In genomic region chr6:148548749-148549140, GRCh38 we compare ENCODE assay signal across 21 cellular contexts.
A peak's percentile ranks its signal among the peaks of the same experiment; 100 is the strongest.
DNase-seq lines count a peak whose midpoint lies in the region; ATAC-seq and TF ChIP-seq lines count a peak whose summit lies in the region.
"Had no signal": no experiment of that assay in that cellular context is flagged by ENCODE, and none has a peak within 500 bp of the region (broad histone marks: within the 10 kb centered on the region; RNA-seq: fewer than 3 reads in every experiment).

No MANE protein-coding gene starts in this region.

- no peak for TF ChIP-seq RAD21 in IMR-90 (IDR thresholded peaks at IDR 0.05; ENCODE audit: low read length)

- H3K36me3 ChIP-seq in IMR-90 (ENCODE audit: control insufficient read depth, insufficient read depth, low read length) (peaks cover 40% of the 10 kb centered on the region), WERI-Rb-1 (peaks cover 52% of the 10 kb centered on the region)

- H3K27ac Mint-ChIP-seq in chondrocyte (ENCODE audit: unreplicated experiment) (peak overlapping the region; percentile 32), nephron (peak overlapping the region in 2 of 3 experiments; percentile 61 to 98)
- H3K27ac Mint-ChIP-seq: CD4-positive, CD25-positive, alpha-beta regulatory T cell; GM23338; IgD-negative memory B cell had no signal

- no peak overlapping the region for H3K56ac ChIP-seq in IMR-90 (ENCODE audit: extremely low read depth, insufficient read depth, low read length)

- TF ChIP-seq CTCF in AG04450 (IDR thresholded peaks at IDR 0.05; ENCODE audit: low read depth, low read length): no peak
- no peak for TF ChIP-seq CTCF in IMR-90 (conservative IDR thresholded peaks at IDR 0.05; ENCODE audit: low read depth, low read length)
- TF ChIP-seq CTCF in chondrocyte (IDR thresholded peaks at IDR 0.05): no peak
- no peak for TF ChIP-seq CTCF in nephron (IDR thresholded peaks at IDR 0.05; ENCODE audit: unreplicated experiment in 3 of 3)
- TF ChIP-seq CTCF in WERI-Rb-1 (IDR thresholded peaks at IDR 0.05; ENCODE audit: low read depth, low read length): no peak

- H2AK9ac ChIP-seq in IMR-90 (replicated peaks; ENCODE audit: low read depth, low read length, poor library complexity): no peak overlapping the region

- no peaks in the 10 kb centered on the region for H4K20me1 ChIP-seq in IMR-90 (ENCODE audit: insufficient read depth, low read length)

- no peak overlapping the region for H2AFZ ChIP-seq in IMR-90 (replicated peaks; ENCODE audit: low read length, poor library complexity)
- H2AFZ ChIP-seq: GM23338 had no signal

- in situ Hi-C loops in IMR-90 (cut with MboI; ENCODE audit: low sequenced_read_pairs): no loop called here

- CTCF ChIA-PET in AG04450 (lab: Charles Lee) (interaction anchor here (0.6 to 1.4 kb wide), 4 partner anchors 11 to 640 kb away, joined by 3 to 10 read pairs (median 4); no protein-coding TSS in a partner anchor), IMR-90 (lab: Yijun Ruan, JAX) (interaction anchor here (0.7 kb wide), 1 partner anchor 997 kb away, joined by 3 read pairs; the partner anchor contains the start of gene PPIL4)

- DNase-seq in AG04450 (ENCODE audit: low read depth, low spot score): no peak
- no peak for DNase-seq in IMR-90
- no peak for DNase-seq in chondrocyte (ENCODE audit: low spot score)
- no peak for DNase-seq in GM19238 (ENCODE audit: insufficient read length, low spot score)
- no peak for DNase-seq in hippocampal formation (lab: John Stamatoyannopoulos, UW)
- no peak for DNase-seq in HuH-7.5 (ENCODE audit: low spot score)
- no peak for DNase-seq in WERI-Rb-1
- DNase-seq: CD4-positive, CD25-positive, alpha-beta regulatory T cell; HCEC 1CT; NCI-H1105 treated with DMSO at 0.1 percent for 48 hours; NCI-H1694; NCI-H2081; NCI-H2171; NCI-H345; NCI-H524 treated with DMSO at 0.1 percent for 48 hours; NCI-H82; Peyer's patch had no signal

- H3K79me1 ChIP-seq in IMR-90 (ENCODE audit: low read depth in 1 of 2, low read length in 2 of 2): peaks cover 3 to 13% of the 10 kb centered on the region in 2 experiments; a peak in 2 of 4 replicates

- H3K18ac ChIP-seq in IMR-90 (ENCODE audit: low read depth, low read length): no peak overlapping the region

- H3K4me1 Mint-ChIP-seq in chondrocyte (ENCODE audit: low read depth) (no peaks in the 10 kb centered on the region), nephron (peaks cover 16% of the 10 kb centered on the region)
- H3K4me1 Mint-ChIP-seq: CD4-positive, CD25-positive, alpha-beta regulatory T cell; IgD-negative memory B cell had no signal

- TF ChIP-seq POLR2A in IMR-90 (IDR thresholded peaks at IDR 0.05; ENCODE audit: low read depth, low read length): no peak

- H3K4me3 Mint-ChIP-seq in chondrocyte (ENCODE audit: unreplicated experiment) (no peak overlapping the region), nephron (no peak overlapping the region)
- H3K4me3 Mint-ChIP-seq: CD4-positive, CD25-positive, alpha-beta regulatory T cell; GM23338; IgD-negative memory B cell had no signal

- no TSS peak for BruUV-seq in IMR-90 (replicated peaks; lab: Mats Ljungman, UMichigan)

- H3K4ac ChIP-seq in IMR-90 (ENCODE audit: low read depth, low read length): no peak overlapping the region; the same call in 1 of the 2 replicates

- H3K27me3 ChIP-seq in AG04450 (ENCODE audit: control insufficient read depth, insufficient read depth, low read length) (no peaks in the 10 kb centered on the region), IMR-90 (ENCODE audit: control insufficient read depth, insufficient read depth, low read length) (no peaks in the 10 kb centered on the region), WERI-Rb-1 (ENCODE audit: insufficient read depth, low read depth, severe bottlenecking) (no peaks in the 10 kb centered on the region)
- H3K27me3 ChIP-seq: Peyer's patch had no signal

- no peak overlapping the region for H2BK120ac ChIP-seq in IMR-90 (ENCODE audit: low read depth, low read length)

- peak overlapping the region; percentile 37 to 54; a peak in 2 of 4 replicates for H4K8ac ChIP-seq in IMR-90 (ENCODE audit: low read depth in 2 of 2, low read length in 2 of 2)

- H3K9me1 ChIP-seq in IMR-90 (ENCODE audit: insufficient read depth, low read length): no peaks in the 10 kb centered on the region

- H3K4me3 ChIP-seq in AG04450 (ENCODE audit: low read depth, low read length): no peak overlapping the region
- H3K4me3 ChIP-seq in IMR-90 (ENCODE audit: insufficient read depth, low read depth, low read length): no peak overlapping the region
- no peak overlapping the region for H3K4me3 ChIP-seq in WERI-Rb-1 (ENCODE audit: low read depth, low read length)
- H3K4me3 ChIP-seq: A549, GM23338, Peyer's patch had no signal

- H2BK20ac ChIP-seq in IMR-90 (ENCODE audit: low read depth, low read length): no peak overlapping the region

- H3K27me3 Mint-ChIP-seq in chondrocyte (ENCODE audit: low read depth) (no peaks in the 10 kb centered on the region), nephron (ENCODE audit: low read depth) (peaks cover 4% of the 10 kb centered on the region)

- dilution Hi-C loops in IMR-90 (cut with HindIII; ENCODE audit: low sequenced_read_pairs, unreplicated experiment): no loop called here

- intact Hi-C loops in IMR-90 (cut with micrococcal nuclease): no loop called here

- H3K36me3 Mint-ChIP-seq in chondrocyte (ENCODE audit: low read depth) (peaks cover 49% of the 10 kb centered on the region), nephron (ENCODE audit: low read depth) (peaks cover 78% of the 10 kb centered on the region)
- H3K36me3 Mint-ChIP-seq: CD4-positive, CD25-positive, alpha-beta regulatory T cell; IgD-negative memory B cell had no signal

- POLR2A ChIA-PET in AG04450 (lab: Yijun Ruan, JAX) (interaction anchor here (0.7 kb wide), 1 partner anchor 423 kb away, joined by 5 read pairs; no protein-coding TSS in a partner anchor), IMR-90 (lab: Charles Lee; ENCODE audit: unreplicated experiment) (interaction anchor here (0.7 kb wide), 1 partner anchor 106 kb away, joined by 13 read pairs; no protein-coding TSS in a partner anchor)

- H3K27ac ChIP-seq in AG04450 (ENCODE audit: low read depth, low read length) (peak overlapping the region; percentile 57), IMR-90 (ENCODE audit: insufficient read depth, low read length) (peak overlapping the region; percentile 20; the same call in 1 of the 2 replicates), WERI-Rb-1 (no peak overlapping the region)
- H3K27ac ChIP-seq: A549, Peyer's patch had no signal

- H3K4me2 ChIP-seq in IMR-90 (ENCODE audit: low read depth, low read length): no peak overlapping the region
- H3K4me2 ChIP-seq: A549, GM23338 had no signal

- no peaks in the 10 kb centered on the region for H3K9me3 ChIP-seq in AG04450 (ENCODE audit: control insufficient read depth, insufficient read depth, low read length)
- H3K9me3 ChIP-seq in IMR-90 (ENCODE audit: control insufficient read depth, insufficient read depth, low read length): no peaks in the 10 kb centered on the region
- H3K9me3 ChIP-seq in WERI-Rb-1 (ENCODE audit: severe bottlenecking): no peaks in the 10 kb centered on the region
- H3K9me3 ChIP-seq: A549, Peyer's patch had no signal

- H3K4me1 ChIP-seq in IMR-90 (ENCODE audit: control insufficient read depth, insufficient read depth, low read length): peaks cover 6% of the 10 kb centered on the region; the same call in 1 of the 2 replicates
- H3K4me1 ChIP-seq: A549, Peyer's patch had no signal

- WGBS in IMR-90 (ENCODE audit: extremely low coverage in 2 of 2, insufficient read length in 1 of 2), 2 experiments: 67% methylated on average over 2 of the region's 4 CpGs; no CpG with 5 or more reads in 1 of the 2 experiments

- no peak overlapping the region for H4K5ac ChIP-seq in IMR-90 (ENCODE audit: low read depth, low read length)

- no peak overlapping the region for H3K9ac ChIP-seq in IMR-90 (ENCODE audit: low read depth, low read length)

- H4K91ac ChIP-seq in IMR-90 (ENCODE audit: insufficient read depth, low read depth, low read length): peak overlapping the region; percentile 48; the same call in 1 of the 2 replicates

- H2AK5ac ChIP-seq in IMR-90 (ENCODE audit: low read depth, low read length): no peak overlapping the region

- no peak overlapping the region for H3K23ac ChIP-seq in IMR-90 (ENCODE audit: low read depth, low read length)

- H2BK5ac ChIP-seq in IMR-90 (ENCODE audit: low read depth, low read length, poor library complexity, severe bottlenecking): no peak overlapping the region

- H2BK15ac ChIP-seq in IMR-90 (ENCODE audit: low read depth, low read length): no peak overlapping the region

- ATAC-seq in IMR-90 (ENCODE audit: low read depth): peak; percentile 13; the same call in 1 of the 2 replicates
- ATAC-seq: A549, GM23338 had no signal

- H3K14ac ChIP-seq in IMR-90 (replicated peaks; ENCODE audit: low read depth, low read length): no peak overlapping the region

- H3K9me3 Mint-ChIP-seq in chondrocyte (ENCODE audit: low read depth) (peaks cover 4% of the 10 kb centered on the region), nephron (peaks cover 6% of the 10 kb centered on the region)

TF ChIP-seq in IMR-90, 13 proteins besides CTCF, POLR2A, EP300 and RAD21:
- TF ChIP-seq RCOR1 (IDR thresholded peaks at IDR 0.05; ENCODE audit: insufficient replicate concordance, low read length): no peak
- no peak for TF ChIP-seq SMC3 (IDR thresholded peaks at IDR 0.05; ENCODE audit: low read depth, low read length)
- TF ChIP-seq, protein P1, sequence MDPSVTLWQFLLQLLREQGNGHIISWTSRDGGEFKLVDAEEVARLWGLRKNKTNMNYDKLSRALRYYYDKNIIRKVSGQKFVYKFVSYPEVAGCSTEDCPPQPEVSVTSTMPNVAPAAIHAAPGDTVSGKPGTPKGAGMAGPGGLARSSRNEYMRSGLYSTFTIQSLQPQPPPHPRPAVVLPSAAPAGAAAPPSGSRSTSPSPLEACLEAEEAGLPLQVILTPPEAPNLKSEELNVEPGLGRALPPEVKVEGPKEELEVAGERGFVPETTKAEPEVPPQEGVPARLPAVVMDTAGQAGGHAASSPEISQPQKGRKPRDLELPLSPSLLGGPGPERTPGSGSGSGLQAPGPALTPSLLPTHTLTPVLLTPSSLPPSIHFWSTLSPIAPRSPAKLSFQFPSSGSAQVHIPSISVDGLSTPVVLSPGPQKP (IDR thresholded peaks at IDR 0.05; ENCODE audit: borderline replicate concordance, low read depth, low read length): no peak
- no peak for TF ChIP-seq MAFK (IDR thresholded peaks at IDR 0.05; ENCODE audit: low read depth, low read length)
- TF ChIP-seq RFX5 (IDR thresholded peaks at IDR 0.05; ENCODE audit: low read depth, low read length): no peak
- TF ChIP-seq CHD1 (IDR thresholded peaks at IDR 0.05; ENCODE audit: low read depth, low read length): no peak
- no peak for TF ChIP-seq FOS (IDR thresholded peaks at IDR 0.05; ENCODE audit: low read depth, low read length)
